Comparison of ENCODE assay signal across 9 cellular contexts in the genomic region with DNA sequence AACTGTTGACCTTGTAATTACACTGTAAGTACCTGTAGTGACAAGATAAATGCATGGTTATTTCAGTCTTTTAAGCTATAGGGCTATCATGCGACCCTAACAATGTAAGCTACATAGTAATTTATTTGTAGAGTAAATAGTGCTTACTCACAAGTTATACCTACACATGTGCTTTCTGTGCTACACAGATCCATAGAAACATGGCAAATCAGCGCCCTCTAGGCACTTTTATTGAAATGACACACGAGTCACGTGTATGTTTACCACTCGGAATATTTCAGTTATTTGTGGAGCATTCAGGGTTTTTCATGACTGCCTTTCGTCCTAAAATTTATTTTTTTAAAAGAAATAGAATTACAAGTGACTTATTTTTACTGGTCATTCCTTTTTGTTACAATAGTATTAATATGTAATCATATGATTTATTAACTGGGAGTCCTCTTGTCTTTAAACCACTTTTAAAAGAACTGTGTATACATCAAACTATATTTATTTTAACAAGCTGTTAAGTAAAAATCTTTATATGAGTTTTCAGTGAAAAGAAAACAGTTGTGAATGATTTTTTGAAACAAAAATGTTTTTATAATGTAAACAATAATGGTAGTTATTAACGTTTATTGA.
DNase-seq lines count a peak whose midpoint lies in the region; ATAC-seq and TF ChIP-seq lines count a peak whose summit lies in the region.
"Had no signal": no experiment of that assay in that cellular context is flagged by ENCODE, and none has a peak within 500 bp of the region (broad histone marks: within the 10 kb centered on the region; RNA-seq: fewer than 3 reads in every experiment).

No MANE protein-coding gene starts in this region.

- intact Hi-C loops in activated CD4-positive, alpha-beta T cell treated with anti-CD3 and anti-CD28 coated beads, Interleukin-2, amount 10 ng/mL, durations not matched to agents 24 days and 14 days (cut with micrococcal nuclease) = no loop called here
- intact Hi-C loops in mammary epithelial cell (cut with micrococcal nuclease) (loop anchor here (2.0 to 5.0 kb wide), 2 partner anchors 518 to 1418 kb away; no protein-coding TSS in a partner anchor), lower lobe of right lung (cut with DNase I) (no loop called here)

- H3K9me3 ChIP-seq in mammary epithelial cell (replicated peaks; ENCODE audit: insufficient read depth, low read length) (no peaks in the 10 kb centered on the region), lower lobe of right lung (no peaks in the 10 kb centered on the region)

- no peak overlapping the region for H3K4me3 Mint-ChIP-seq in activated CD4-positive, alpha-beta T cell treated with anti-CD3 and anti-CD28 coated beads, Interleukin-2, amount 10 ng/mL, durations not matched to agents 24 days and 14 days
- H3K4me3 Mint-ChIP-seq: activated naive CD8-positive, alpha-beta T cell treated with anti-CD3 and anti-CD28 coated beads, Interleukin-2, amount 10 ng/mL, durations not matched to agents 7 days and 5 days had no signal

- no peaks in the 10 kb centered on the region for H3K36me3 Mint-ChIP-seq in activated CD4-positive, alpha-beta T cell treated with anti-CD3 and anti-CD28 coated beads, Interleukin-2, amount 10 ng/mL, durations not matched to agents 24 days and 14 days (ENCODE audit: low read depth)
- H3K36me3 Mint-ChIP-seq: activated naive CD8-positive, alpha-beta T cell treated with anti-CD3 and anti-CD28 coated beads, Interleukin-2, amount 10 ng/mL, durations not matched to agents 7 days and 5 days had no signal

- TF ChIP-seq CTCF in mammary epithelial cell (conservative IDR thresholded peaks at IDR 0.05 in 1 of 2, IDR thresholded peaks at IDR 0.05 in 1 of 2; ENCODE audit: extremely low read depth in 1 of 2, insufficient read depth in 1 of 2, low read depth in 1 of 2, low read length in 2 of 2) (peak; percentile 71 to 75), lower lobe of right lung (IDR thresholded peaks at IDR 0.05) (peak; percentile 56)

- WGBS in mammary epithelial cell (ENCODE audit: low coverage, missing lambda C conversion rate) = 19% methylated on average over 7 of the region's 7 CpGs

- H3K27me3 ChIP-seq in mammary epithelial cell (ENCODE audit: insufficient read depth, low read length) (no peaks in the 10 kb centered on the region), lower lobe of right lung (ENCODE audit: low read depth) (no peaks in the 10 kb centered on the region)

- H3K4me3 ChIP-seq in mammary epithelial cell (replicated peaks in 1 of 3; ENCODE audit: insufficient read depth in 1 of 3, low read depth in 2 of 3, low read length in 3 of 3) (no peak overlapping the region), lower lobe of right lung (no peak overlapping the region)

- H3K9ac ChIP-seq in mammary epithelial cell (ENCODE audit: insufficient read depth, low read length) = no peak overlapping the region

- no peaks in the 10 kb centered on the region for H3K79me2 ChIP-seq in mammary epithelial cell (ENCODE audit: insufficient read depth, low read length)

- DNase-seq in activated CD4-positive, alpha-beta T cell treated with anti-CD3 and anti-CD28 coated beads, Interleukin-2, amount 10 ng/mL, durations not matched to agents 24 days and 14 days = peak; percentile 59
- DNase-seq in activated CD4-positive, alpha-beta T cell treated with anti-CD3 and anti-CD28 coated beads, Interleukin-2, amount 50 U/mL, for 4 hours = no peak
- DNase-seq in NCI-H345 treated with DMSO at 0.1 percent for 48 hours (lab: John Stamatoyannopoulos, UW; ENCODE audit: unreplicated experiment) (peak; percentile 25), mammary epithelial cell (peak; percentile 32), lower lobe of right lung (no peak), NCI-H187 treated with DMSO at 0.1 percent for 48 hours (lab: John Stamatoyannopoulos, UW) (no peak)
- DNase-seq: activated naive CD8-positive, alpha-beta T cell treated with anti-CD3 and anti-CD28 coated beads, Interleukin-2, amount 10 ng/mL, durations not matched to agents 7 days and 5 days had no signal

- dilution Hi-C loops in mammary epithelial cell (cut with HindIII; ENCODE audit: low sequenced_read_pairs) = no loop called here

- H3K4me1 Mint-ChIP-seq in activated CD4-positive, alpha-beta T cell treated with anti-CD3 and anti-CD28 coated beads, Interleukin-2, amount 10 ng/mL, durations not matched to agents 24 days and 14 days = no peaks in the 10 kb centered on the region
- H3K4me1 Mint-ChIP-seq: activated naive CD8-positive, alpha-beta T cell treated with anti-CD3 and anti-CD28 coated beads, Interleukin-2, amount 10 ng/mL, durations not matched to agents 7 days and 5 days had no signal

- in situ Hi-C loops in mammary epithelial cell (cut with MboI; ENCODE audit: low sequenced_read_pairs in 2 of 2) = no loop called here

- no peak overlapping the region for H3K4me2 ChIP-seq in mammary epithelial cell (ENCODE audit: insufficient read depth, low read depth, low read length)

- ATAC-seq in HG02884 (IDR thresholded peaks at IDR 0.05; ENCODE audit: unreplicated experiment) (peak; percentile 76), lower lobe of right lung (peak in 1 of 2 donors; percentile 63), HG02938 (IDR thresholded peaks at IDR 0.05; ENCODE audit: unreplicated experiment) (no peak)

- H4K20me1 ChIP-seq in mammary epithelial cell (ENCODE audit: insufficient read depth, low read length) = no peaks in the 10 kb centered on the region

- no peak overlapping the region for H3K27ac Mint-ChIP-seq in activated CD4-positive, alpha-beta T cell treated with anti-CD3 and anti-CD28 coated beads, Interleukin-2, amount 10 ng/mL, durations not matched to agents 24 days and 14 days
- H3K27ac Mint-ChIP-seq: activated naive CD8-positive, alpha-beta T cell treated with anti-CD3 and anti-CD28 coated beads, Interleukin-2, amount 10 ng/mL, durations not matched to agents 7 days and 5 days had no signal

- H3K4me1 ChIP-seq in mammary epithelial cell (ENCODE audit: insufficient read depth, low read length) = no peaks in the 10 kb centered on the region
- H3K4me1 ChIP-seq in lower lobe of right lung = peaks cover 5% of the 10 kb centered on the region

- no peaks in the 10 kb centered on the region for H3K9me3 Mint-ChIP-seq in activated CD4-positive, alpha-beta T cell treated with anti-CD3 and anti-CD28 coated beads, Interleukin-2, amount 10 ng/mL, durations not matched to agents 24 days and 14 days
- H3K9me3 Mint-ChIP-seq: activated naive CD8-positive, alpha-beta T cell treated with anti-CD3 and anti-CD28 coated beads, Interleukin-2, amount 10 ng/mL, durations not matched to agents 7 days and 5 days had no signal

- BruUV-seq in mammary epithelial cell (replicated peaks; lab: Mats Ljungman, UMichigan) = no TSS peak

- H3K36me3 ChIP-seq in mammary epithelial cell (ENCODE audit: insufficient read depth, low read length) (no peaks in the 10 kb centered on the region), lower lobe of right lung (no peaks in the 10 kb centered on the region)

- no peaks in the 10 kb centered on the region for H3K27me3 Mint-ChIP-seq in activated CD4-positive, alpha-beta T cell treated with anti-CD3 and anti-CD28 coated beads, Interleukin-2, amount 10 ng/mL, durations not matched to agents 24 days and 14 days
- H3K27me3 Mint-ChIP-seq: activated naive CD8-positive, alpha-beta T cell treated with anti-CD3 and anti-CD28 coated beads, Interleukin-2, amount 10 ng/mL, durations not matched to agents 7 days and 5 days had no signal

- CTCF ChIA-PET in mammary epithelial cell (lab: Charles Lee; ENCODE audit: low non-redundant PET) = no interaction called here

- no peak overlapping the region for H3K27ac ChIP-seq in mammary epithelial cell (ENCODE audit: insufficient read depth, low read depth, low read length)
- no peak overlapping the region for H3K27ac ChIP-seq in lower lobe of right lung

- H2AFZ ChIP-seq in mammary epithelial cell (ENCODE audit: low read depth, low read length) = no peak overlapping the region

Comparison
In these comparisons a context has a peak if more than half of its experiments do, and no peak if none do; other contexts are left out.
1. DNase-seq: peak in activated CD4-positive, alpha-beta T cell treated with anti-CD3 and anti-CD28 coated beads, Interleukin-2, amount 10 ng/mL, durations not matched to agents 24 days and 14 days (single experiment), NCI-H345 treated with DMSO at 0.1 percent for 48 hours (single experiment) and mammary epithelial cell (single experiment); none in activated CD4-positive, alpha-beta T cell treated with anti-CD3 and anti-CD28 coated beads, Interleukin-2, amount 50 U/mL, for 4 hours (0 of 2), lower lobe of right lung (single experiment) and NCI-H187 treated with DMSO at 0.1 percent for 48 hours (single experiment).